8 cellular contexts compared by ENCODE assay signal in genomic region chr4:95510145-95510544, GRCh38. TPM values are rescaled to one million over a fixed set of nuclear protein-coding genes. Genes with fewer than 3 reads are reported as not detected.
DNase-seq lines count a peak whose midpoint lies in the region; TF ChIP-seq lines count a peak whose summit lies in the region.

No MANE protein-coding gene starts in this region.

- TF ChIP-seq CTCF in smooth muscle cell (IDR thresholded peaks at IDR 0.05; ENCODE audit: borderline replicate concordance, insufficient read depth, poor library complexity, severe bottlenecking), result peak; percentile 74

- no peaks in the 10 kb centered on the region for H4K20me1 ChIP-seq in smooth muscle cell (ENCODE audit: low read depth)

- DNase-seq in DMS 273 (lab: John Stamatoyannopoulos, UW; ENCODE audit: unreplicated experiment), result peak; percentile 42
- DNase-seq in DMS 273 treated with DMSO at 0.1 percent for 48 hours (lab: John Stamatoyannopoulos, UW), result no peak
- DNase-seq in NCI-H2227 treated with DMSO at 0.1 percent for 48 hours (lab: John Stamatoyannopoulos, UW), result peak; percentile 6
- DNase-seq in smooth muscle cell (lab: John Stamatoyannopoulos, UW; ENCODE audit: unreplicated experiment), result no peak
- DNase-seq in DMS79 (lab: John Stamatoyannopoulos, UW), result no peak
- DNase-seq in posterior cingulate gyrus, result no peak
- no peak for DNase-seq in AG08396 (ENCODE audit: low spot score)

- H3K4me1 ChIP-seq in endocrine pancreas (ENCODE audit: control insufficient read depth, insufficient read depth, low read length) (peaks cover 17% of the 10 kb centered on the region), smooth muscle cell (ENCODE audit: low read depth) (peaks cover 18% of the 10 kb centered on the region)

- no peaks in the 10 kb centered on the region for H3K27me3 ChIP-seq in endocrine pancreas (ENCODE audit: control insufficient read depth, insufficient read depth, low read length)
- no peaks in the 10 kb centered on the region for H3K27me3 ChIP-seq in smooth muscle cell (ENCODE audit: low read depth)

- H3K4me3 ChIP-seq in endocrine pancreas (ENCODE audit: control insufficient read depth, insufficient read depth, low read length) (peak overlapping the region; percentile 24), smooth muscle cell (no peak overlapping the region)

- H3K36me3 ChIP-seq in endocrine pancreas (ENCODE audit: control insufficient read depth, insufficient read depth, low read length) (no peaks in the 10 kb centered on the region), smooth muscle cell (ENCODE audit: low read depth) (no peaks in the 10 kb centered on the region)

- peaks cover 21% of the 10 kb centered on the region for H3F3A ChIP-seq in smooth muscle cell (ENCODE audit: low read depth)

- H2AFZ ChIP-seq in smooth muscle cell (ENCODE audit: low read depth), result peak overlapping the region; percentile 59

- intact Hi-C loops in posterior cingulate gyrus (cut with DNase I), result loop anchor here (5.0 kb wide), 1 partner anchor 37 kb away; the partner anchor contains the start of gene UNC5C

- peak overlapping the region; percentile 63 for H3K4me2 ChIP-seq in smooth muscle cell

- peaks cover 56% of the 10 kb centered on the region for H3K79me2 ChIP-seq in smooth muscle cell (ENCODE audit: low read depth)

- H3K27ac ChIP-seq in smooth muscle cell (ENCODE audit: low read depth), result no peak overlapping the region

- H3K9ac ChIP-seq in endocrine pancreas (ENCODE audit: control insufficient read depth, insufficient read depth, low read length), result no peak overlapping the region
- no peak overlapping the region for H3K9ac ChIP-seq in smooth muscle cell (ENCODE audit: low read depth)

- 12% methylated on average over 2 of the region's 2 CpGs for WGBS in smooth muscle cell (ENCODE audit: low lambda C conversion rate)

- H3K9me3 ChIP-seq in endocrine pancreas (ENCODE audit: control insufficient read depth, low read length) (no peaks in the 10 kb centered on the region), smooth muscle cell (replicated peaks; ENCODE audit: low read depth) (no peaks in the 10 kb centered on the region)

RNA-seq across cellular contexts. Expression of gene UNC5C, which starts 38.6 kb away (rescaled TPM):
- total RNA-seq in smooth muscle cell, result 15.6 and 15.7 TPM in 2 replicates
- polyA plus RNA-seq in smooth muscle cell, result 2.0 and 5.7 TPM in 2 replicates

Comparison
In these comparisons a context has a peak if more than half of its experiments do, and no peak if none do; other contexts are left out.
1. DNase-seq: peak in DMS 273 (single experiment) and NCI-H2227 treated with DMSO at 0.1 percent for 48 hours (single experiment); none in DMS 273 treated with DMSO at 0.1 percent for 48 hours (single experiment), smooth muscle cell (single experiment), DMS79 (single experiment), posterior cingulate gyrus (0 of 10) and AG08396 (single experiment).